In the genomic region with DNA sequence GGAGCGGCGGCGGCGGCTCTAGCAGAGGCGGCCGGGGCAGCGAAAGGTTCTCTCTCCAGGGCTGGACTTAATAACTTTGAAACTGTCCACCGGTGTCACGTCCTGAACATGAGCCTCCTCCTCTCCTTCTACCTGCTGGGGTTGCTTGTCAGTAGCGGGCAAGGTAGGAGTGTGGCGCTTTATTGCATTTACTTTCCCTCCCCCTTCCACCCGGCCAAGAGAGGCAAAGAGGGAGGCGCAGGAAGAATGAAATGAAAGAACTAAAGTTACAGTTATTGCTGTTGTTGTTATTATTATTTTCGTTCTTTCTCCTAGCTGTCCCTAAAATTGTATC, we compare ENCODE assay signal across 1 cellular context.
TF ChIP-seq lines count a peak whose summit lies in the region.

No MANE protein-coding gene starts in this region.

TF ChIP-seq in K562, 482 proteins besides CTCF, POLR2A, EP300 and RAD21:
- TF ChIP-seq, protein P1, sequence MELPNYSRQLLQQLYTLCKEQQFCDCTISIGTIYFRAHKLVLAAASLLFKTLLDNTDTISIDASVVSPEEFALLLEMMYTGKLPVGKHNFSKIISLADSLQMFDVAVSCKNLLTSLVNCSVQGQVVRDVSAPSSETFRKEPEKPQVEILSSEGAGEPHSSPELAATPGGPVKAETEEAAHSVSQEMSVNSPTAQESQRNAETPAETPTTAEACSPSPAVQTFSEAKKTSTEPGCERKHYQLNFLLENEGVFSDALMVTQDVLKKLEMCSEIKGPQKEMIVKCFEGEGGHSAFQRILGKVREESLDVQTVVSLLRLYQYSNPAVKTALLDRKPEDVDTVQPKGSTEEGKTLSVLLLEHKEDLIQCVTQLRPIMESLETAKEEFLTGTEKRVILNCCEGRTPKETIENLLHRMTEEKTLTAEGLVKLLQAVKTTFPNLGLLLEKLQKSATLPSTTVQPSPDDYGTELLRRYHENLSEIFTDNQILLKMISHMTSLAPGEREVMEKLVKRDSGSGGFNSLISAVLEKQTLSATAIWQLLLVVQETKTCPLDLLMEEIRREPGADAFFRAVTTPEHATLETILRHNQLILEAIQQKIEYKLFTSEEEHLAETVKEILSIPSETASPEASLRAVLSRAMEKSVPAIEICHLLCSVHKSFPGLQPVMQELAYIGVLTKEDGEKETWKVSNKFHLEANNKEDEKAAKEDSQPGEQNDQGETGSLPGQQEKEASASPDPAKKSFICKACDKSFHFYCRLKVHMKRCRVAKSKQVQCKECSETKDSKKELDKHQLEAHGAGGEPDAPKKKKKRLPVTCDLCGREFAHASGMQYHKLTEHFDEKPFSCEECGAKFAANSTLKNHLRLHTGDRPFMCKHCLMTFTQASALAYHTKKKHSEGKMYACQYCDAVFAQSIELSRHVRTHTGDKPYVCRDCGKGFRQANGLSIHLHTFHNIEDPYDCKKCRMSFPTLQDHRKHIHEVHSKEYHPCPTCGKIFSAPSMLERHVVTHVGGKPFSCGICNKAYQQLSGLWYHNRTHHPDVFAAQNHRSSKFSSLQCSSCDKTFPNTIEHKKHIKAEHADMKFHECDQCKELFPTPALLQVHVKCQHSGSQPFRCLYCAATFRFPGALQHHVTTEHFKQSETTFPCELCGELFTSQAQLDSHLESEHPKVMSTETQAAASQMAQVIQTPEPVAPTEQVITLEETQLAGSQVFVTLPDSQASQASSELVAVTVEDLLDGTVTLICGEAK (IDR thresholded peaks at IDR 0.05) = 0 out of 2 replicates have a peak, but pooled peaks have one; percentile 18
- TF ChIP-seq, protein P1 (CRISPR knock-in tag; IDR thresholded peaks at IDR 0.05) = no peak
- TF ChIP-seq, protein P2, sequence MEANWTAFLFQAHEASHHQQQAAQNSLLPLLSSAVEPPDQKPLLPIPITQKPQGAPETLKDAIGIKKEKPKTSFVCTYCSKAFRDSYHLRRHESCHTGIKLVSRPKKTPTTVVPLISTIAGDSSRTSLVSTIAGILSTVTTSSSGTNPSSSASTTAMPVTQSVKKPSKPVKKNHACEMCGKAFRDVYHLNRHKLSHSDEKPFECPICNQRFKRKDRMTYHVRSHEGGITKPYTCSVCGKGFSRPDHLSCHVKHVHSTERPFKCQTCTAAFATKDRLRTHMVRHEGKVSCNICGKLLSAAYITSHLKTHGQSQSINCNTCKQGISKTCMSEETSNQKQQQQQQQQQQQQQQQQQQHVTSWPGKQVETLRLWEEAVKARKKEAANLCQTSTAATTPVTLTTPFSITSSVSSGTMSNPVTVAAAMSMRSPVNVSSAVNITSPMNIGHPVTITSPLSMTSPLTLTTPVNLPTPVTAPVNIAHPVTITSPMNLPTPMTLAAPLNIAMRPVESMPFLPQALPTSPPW (CRISPR knock-in tag; IDR thresholded peaks at IDR 0.05) = peak; percentile 9; the same call in 1 of the 2 replicates
- TF ChIP-seq, protein P3, sequence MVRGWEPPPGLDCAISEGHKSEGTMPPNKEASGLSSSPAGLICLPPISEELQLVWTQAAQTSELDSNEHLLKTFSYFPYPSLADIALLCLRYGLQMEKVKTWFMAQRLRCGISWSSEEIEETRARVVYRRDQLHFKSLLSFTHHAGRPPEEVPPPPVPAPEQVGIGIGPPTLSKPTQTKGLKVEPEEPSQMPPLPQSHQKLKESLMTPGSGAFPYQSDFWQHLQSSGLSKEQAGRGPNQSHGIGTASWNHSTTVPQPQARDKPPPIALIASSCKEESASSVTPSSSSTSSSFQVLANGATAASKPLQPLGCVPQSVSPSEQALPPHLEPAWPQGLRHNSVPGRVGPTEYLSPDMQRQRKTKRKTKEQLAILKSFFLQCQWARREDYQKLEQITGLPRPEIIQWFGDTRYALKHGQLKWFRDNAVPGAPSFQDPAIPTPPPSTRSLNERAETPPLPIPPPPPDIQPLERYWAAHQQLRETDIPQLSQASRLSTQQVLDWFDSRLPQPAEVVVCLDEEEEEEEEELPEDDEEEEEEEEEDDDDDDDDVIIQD (CRISPR knock-in tag; IDR thresholded peaks at IDR 0.05) = no peak
